In the genomic region with DNA sequence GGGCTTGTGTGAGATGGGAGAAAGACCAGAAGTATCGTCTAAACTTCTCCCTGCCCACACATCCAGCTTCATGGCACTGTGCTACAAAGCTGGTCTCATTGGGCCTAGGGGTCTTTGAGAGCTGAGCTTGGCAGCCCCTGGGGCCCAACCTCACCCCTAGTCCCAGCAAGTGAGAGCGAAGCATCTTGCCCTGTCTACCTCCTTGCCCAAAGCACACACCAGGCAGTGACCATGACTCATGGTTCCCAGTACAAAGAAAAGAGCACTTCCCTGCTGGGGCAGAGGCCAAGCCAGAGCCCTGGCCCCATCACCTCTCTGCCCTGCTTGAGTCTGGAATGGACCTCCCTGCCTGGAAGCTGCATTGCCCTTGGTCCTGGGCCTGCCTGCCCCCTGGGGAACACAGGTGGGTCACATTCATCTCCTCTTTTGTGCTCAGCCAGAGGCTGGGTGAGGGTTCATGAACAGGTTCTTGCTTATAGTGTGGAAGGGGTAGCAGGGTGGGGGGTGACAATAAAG, we compare ENCODE assay signal across 9 cellular contexts. TPM values are rescaled to one million over a fixed set of nuclear protein-coding genes. Genes with fewer than 3 reads are reported as not detected.
DNase-seq lines count a peak whose midpoint lies in the region; ATAC-seq, FAIRE-seq and TF ChIP-seq lines count a peak whose summit lies in the region.
"Had no signal": no experiment of that assay in that cellular context is flagged by ENCODE, and none has a peak within 500 bp of the region (broad histone marks: within the 10 kb centered on the region; RNA-seq: fewer than 3 reads in every experiment).

No MANE protein-coding gene starts in this region.

- H3K4me1 ChIP-seq in keratinocyte (ENCODE audit: control insufficient read depth, extremely low read depth, insufficient read depth, low read length): peaks cover 54% of the 10 kb centered on the region

- H3K4me2 ChIP-seq in keratinocyte (ENCODE audit: control insufficient read depth, extremely low read depth, insufficient read depth, low read depth, low read length): peak overlapping the region; percentile 95

- CTCF ChIA-PET in activated naive CD4-positive, alpha-beta T cell treated with anti-CD3 and anti-CD28 coated beads, Interleukin-2, amount 10 ng/mL, durations not matched to agents 7 days and 5 days (lab: Charles Lee): interaction anchor here (0.6 to 2.5 kb wide), 5 partner anchors 17 to 152 kb away, joined by 3 to 10 read pairs (median 5); no protein-coding TSS in a partner anchor

- H4K20me1 ChIP-seq in keratinocyte (ENCODE audit: control insufficient read depth, extremely low read depth, insufficient read depth, low read length): no peaks in the 10 kb centered on the region

- FAIRE-seq in keratinocyte (lab: Jason Lieb, UNC): no peak

- peak overlapping the region; percentile 83 for H3K9ac ChIP-seq in keratinocyte (ENCODE audit: control insufficient read depth, extremely low read depth, insufficient read depth, low read length)

- peak overlapping the region; percentile 66 for H3K27ac Mint-ChIP-seq in activated naive CD4-positive, alpha-beta T cell treated with anti-CD3 and anti-CD28 coated beads, Interleukin-2, amount 10 ng/mL, durations not matched to agents 7 days and 5 days
- H3K27ac Mint-ChIP-seq in activated T-helper 2 cell treated with anti-CD3 and anti-CD28 coated beads, Interferon-gamma antibody, Interleukin-2, Interleukin-4, amounts not matched to agents 10 μg/mL and 5 μg/mL and 100 μg/mL, durations not matched to agents 14 hours and 24 hours and 36 hours: peak overlapping the region; percentile 20
- H3K27ac Mint-ChIP-seq in type B pancreatic cell: peak overlapping the region; percentile 87

- no peak for DNase-seq in activated naive CD4-positive, alpha-beta T cell treated with anti-CD3 and anti-CD28 coated beads, Interleukin-2, amount 10 ng/mL, durations not matched to agents 7 days and 5 days
- DNase-seq in activated naive CD4-positive, alpha-beta T cell (lab: John Stamatoyannopoulos, UW): no peak
- DNase-seq in activated T-helper 2 cell treated with anti-CD3 and anti-CD28 coated beads, Interferon-gamma antibody, Interleukin-2, Interleukin-4, amounts not matched to agents 10 μg/mL and 5 μg/mL and 100 μg/mL, durations not matched to agents 14 hours and 24 hours and 36 hours (ENCODE audit: low spot score): no peak
- DNase-seq in keratinocyte (ENCODE audit: low read depth, low spot score) (no peak), type B pancreatic cell (ENCODE audit: extremely low spot score, unreplicated experiment) (no peak), medulla oblongata (ENCODE audit: extremely low spot score) (no peak), Kasumi-1 (lab: John Stamatoyannopoulos, UW) (no peak)
- DNase-seq: stimulated activated naive B cell treated with anti-CD40 and anti-IgM and Interleukin-4, amounts not matched to agents 10 μg/mL and 1 μg/mL and 100 μg/mL, for 72 hours had no signal

- no peaks in the 10 kb centered on the region for H3K9me3 Mint-ChIP-seq in activated naive CD4-positive, alpha-beta T cell treated with anti-CD3 and anti-CD28 coated beads, Interleukin-2, amount 10 ng/mL, durations not matched to agents 7 days and 5 days
- H3K9me3 Mint-ChIP-seq in activated T-helper 2 cell treated with anti-CD3 and anti-CD28 coated beads, Interferon-gamma antibody, Interleukin-2, Interleukin-4, amounts not matched to agents 10 μg/mL and 5 μg/mL and 100 μg/mL, durations not matched to agents 14 hours and 24 hours and 36 hours: no peaks in the 10 kb centered on the region
- H3K9me3 Mint-ChIP-seq in type B pancreatic cell: no peaks in the 10 kb centered on the region
- H3K9me3 Mint-ChIP-seq: stimulated activated naive B cell treated with anti-CD40 and anti-IgM and Interleukin-4, amounts not matched to agents 10 μg/mL and 1 μg/mL and 100 μg/mL, for 72 hours had no signal

- peaks cover 52% of the 10 kb centered on the region for H3K4me1 Mint-ChIP-seq in activated naive CD4-positive, alpha-beta T cell treated with anti-CD3 and anti-CD28 coated beads, Interleukin-2, amount 10 ng/mL, durations not matched to agents 7 days and 5 days
- peaks cover 29% of the 10 kb centered on the region for H3K4me1 Mint-ChIP-seq in activated T-helper 2 cell treated with anti-CD3 and anti-CD28 coated beads, Interferon-gamma antibody, Interleukin-2, Interleukin-4, amounts not matched to agents 10 μg/mL and 5 μg/mL and 100 μg/mL, durations not matched to agents 14 hours and 24 hours and 36 hours (ENCODE audit: low read depth)
- H3K4me1 Mint-ChIP-seq in type B pancreatic cell (ENCODE audit: unreplicated experiment): peaks cover 49% of the 10 kb centered on the region

- peak overlapping the region; percentile 75 for H3K4me3 Mint-ChIP-seq in activated naive CD4-positive, alpha-beta T cell treated with anti-CD3 and anti-CD28 coated beads, Interleukin-2, amount 10 ng/mL, durations not matched to agents 7 days and 5 days
- H3K4me3 Mint-ChIP-seq in activated T-helper 2 cell treated with anti-CD3 and anti-CD28 coated beads, Interferon-gamma antibody, Interleukin-2, Interleukin-4, amounts not matched to agents 10 μg/mL and 5 μg/mL and 100 μg/mL, durations not matched to agents 14 hours and 24 hours and 36 hours (ENCODE audit: low read depth): peak overlapping the region; percentile 82
- H3K4me3 Mint-ChIP-seq in type B pancreatic cell: peak overlapping the region; percentile 82

- peak overlapping the region; percentile 55 to 71 (median 59) for H3K4me3 ChIP-seq in keratinocyte (ENCODE audit: control insufficient read depth in 2 of 3, extremely low read depth in 1 of 3, insufficient read depth in 2 of 3, low read depth in 1 of 3, low read length in 3 of 3)

- H3K27ac ChIP-seq in keratinocyte (ENCODE audit: control insufficient read depth, insufficient read depth, low read length): peak overlapping the region; percentile 81

- intact Hi-C loops in activated T-helper 2 cell treated with anti-CD3 and anti-CD28 coated beads, Interferon-gamma antibody, Interleukin-2, Interleukin-4, amounts not matched to agents 10 μg/mL and 5 μg/mL and 100 μg/mL, durations not matched to agents 14 hours and 24 hours and 36 hours (cut with micrococcal nuclease): no loop called here

- no peaks in the 10 kb centered on the region for H3K79me2 ChIP-seq in keratinocyte (ENCODE audit: control insufficient read depth, insufficient read depth, low read length)

- no peaks in the 10 kb centered on the region for H3K27me3 ChIP-seq in keratinocyte (ENCODE audit: control insufficient read depth, extremely low read depth, insufficient read depth, low read length)

- H3K36me3 Mint-ChIP-seq in activated naive CD4-positive, alpha-beta T cell treated with anti-CD3 and anti-CD28 coated beads, Interleukin-2, amount 10 ng/mL, durations not matched to agents 7 days and 5 days: no peaks in the 10 kb centered on the region
- H3K36me3 Mint-ChIP-seq in activated T-helper 2 cell treated with anti-CD3 and anti-CD28 coated beads, Interferon-gamma antibody, Interleukin-2, Interleukin-4, amounts not matched to agents 10 μg/mL and 5 μg/mL and 100 μg/mL, durations not matched to agents 14 hours and 24 hours and 36 hours (ENCODE audit: low read depth): no peaks in the 10 kb centered on the region
- no peaks in the 10 kb centered on the region for H3K36me3 Mint-ChIP-seq in type B pancreatic cell
- H3K36me3 Mint-ChIP-seq: stimulated activated naive B cell treated with anti-CD40 and anti-IgM and Interleukin-4, amounts not matched to agents 10 μg/mL and 1 μg/mL and 100 μg/mL, for 72 hours had no signal

- no peaks in the 10 kb centered on the region for H3K27me3 Mint-ChIP-seq in activated naive CD4-positive, alpha-beta T cell treated with anti-CD3 and anti-CD28 coated beads, Interleukin-2, amount 10 ng/mL, durations not matched to agents 7 days and 5 days
- no peaks in the 10 kb centered on the region for H3K27me3 Mint-ChIP-seq in activated T-helper 2 cell treated with anti-CD3 and anti-CD28 coated beads, Interferon-gamma antibody, Interleukin-2, Interleukin-4, amounts not matched to agents 10 μg/mL and 5 μg/mL and 100 μg/mL, durations not matched to agents 14 hours and 24 hours and 36 hours (ENCODE audit: low read depth)
- no peaks in the 10 kb centered on the region for H3K27me3 Mint-ChIP-seq in type B pancreatic cell

- TF ChIP-seq CTCF in keratinocyte (optimal IDR thresholded peaks at IDR 0.05 in 1 of 3, IDR thresholded peaks at IDR 0.05 in 1 of 3, conservative IDR thresholded peaks at IDR 0.05 in 1 of 3; ENCODE audit: extremely low read depth in 1 of 3, insufficient read depth in 2 of 3, low read length in 3 of 3) (no peak), type B pancreatic cell (conservative IDR thresholded peaks at IDR 0.05) (no peak)

- H3K9me3 ChIP-seq in keratinocyte (ENCODE audit: control insufficient read depth, low read depth, low read length): no peaks in the 10 kb centered on the region

- no peak for ATAC-seq in GM21786 (IDR thresholded peaks at IDR 0.05; ENCODE audit: unreplicated experiment)

- dilution Hi-C loops in keratinocyte (cut with MboI; ENCODE audit: extremely low pct_ligation_motif_present, low sequenced_read_pairs): no loop called here

- H3K36me3 ChIP-seq in keratinocyte (ENCODE audit: control insufficient read depth in 2 of 2, extremely low read depth in 1 of 2, insufficient read depth in 2 of 2, low read length in 2 of 2): no peaks in the 10 kb centered on the region

- no peak overlapping the region for H2AFZ ChIP-seq in keratinocyte (ENCODE audit: control insufficient read depth, low read length)

- no peaks in the 10 kb centered on the region for H3K9me1 ChIP-seq in keratinocyte (ENCODE audit: control insufficient read depth, extremely low read depth, insufficient read depth, low read length)

RNA-seq across cellular contexts. Expression of a gene that starts 1.2 kb away (rescaled TPM):
- 11.6 and 11.8 TPM in 2 replicates for total RNA-seq in activated T-helper 2 cell treated with anti-CD3 and anti-CD28 coated beads, Interferon-gamma antibody, Interleukin-2, Interleukin-4, amounts not matched to agents 10 μg/mL and 5 μg/mL and 100 μg/mL, durations not matched to agents 14 hours and 24 hours and 36 hours
- polyA plus RNA-seq in keratinocyte: 3.5 to 5.4 TPM (median 4.0 TPM) in 3 replicates
- polyA plus RNA-seq in keratinocyte (2011; ENCODE audit: low read depth): 0.45 TPM
- polyA plus RNA-seq in keratinocyte (2011; cell fraction: cytosol; rRNA removed): 2.6 and 5.7 TPM in 2 replicates
- 16.1 and 26.3 TPM in 2 replicates for polyA plus RNA-seq in keratinocyte (2011; cell fraction: nucleus; rRNA removed)
- polyA plus RNA-seq in keratinocyte (2012; ENCODE audit: low replicate concordance): 3.6 and 4.8 TPM in 2 replicates
- polyA minus RNA-seq in keratinocyte: 4.4 to 7.2 TPM (median 7.0 TPM) in 3 replicates
- polyA minus RNA-seq in keratinocyte (2011; cell fraction: cytosol; rRNA and poly(A)+ RNA removed): 7.5 TPM
- 9.1 and 9.6 TPM in 2 replicates for polyA minus RNA-seq in keratinocyte (2011; cell fraction: nucleus; rRNA and poly(A)+ RNA removed)
- 16.4 and 42.0 TPM in 2 replicates for total RNA-seq in type B pancreatic cell (ENCODE audit: low replicate concordance)

RNA-seq across cellular contexts. Expression of a gene that starts 20.8 kb away (rescaled TPM):
- total RNA-seq in activated T-helper 2 cell treated with anti-CD3 and anti-CD28 coated beads, Interferon-gamma antibody, Interleukin-2, Interleukin-4, amounts not matched to agents 10 μg/mL and 5 μg/mL and 100 μg/mL, durations not matched to agents 14 hours and 24 hours and 36 hours: 9.9 and 10.1 TPM in 2 replicates
- polyA plus RNA-seq in keratinocyte: 3.2 to 6.0 TPM (median 4.2 TPM) in 3 replicates
- polyA plus RNA-seq in keratinocyte (2011; ENCODE audit: low read depth): 1.8 TPM
- polyA plus RNA-seq in keratinocyte (2011; cell fraction: cytosol; rRNA removed): 3.5 and 4.7 TPM in 2 replicates
- 8.7 and 10.6 TPM in 2 replicates for polyA plus RNA-seq in keratinocyte (2011; cell fraction: nucleus; rRNA removed)
- polyA plus RNA-seq in keratinocyte (2012; ENCODE audit: low replicate concordance): 5.9 and 6.3 TPM in 2 replicates
- polyA minus RNA-seq in keratinocyte: 3.4 to 5.4 TPM (median 3.5 TPM) in 3 replicates
- polyA minus RNA-seq in keratinocyte (2011; cell fraction: cytosol; rRNA and poly(A)+ RNA removed): 4.0 TPM
- 4.2 and 5.9 TPM in 2 replicates for polyA minus RNA-seq in keratinocyte (2011; cell fraction: nucleus; rRNA and poly(A)+ RNA removed)
- 14.0 and 19.7 TPM in 2 replicates for total RNA-seq in type B pancreatic cell (ENCODE audit: low replicate concordance)

RNA-seq across cellular contexts. Expression of a gene that starts 41.9 kb away (rescaled TPM):
- 18.0 and 20.7 TPM in 2 replicates for total RNA-seq in activated T-helper 2 cell treated with anti-CD3 and anti-CD28 coated beads, Interferon-gamma antibody, Interleukin-2, Interleukin-4, amounts not matched to agents 10 μg/mL and 5 μg/mL and 100 μg/mL, durations not matched to agents 14 hours and 24 hours and 36 hours
- polyA plus RNA-seq in keratinocyte: 20.7 to 22.8 TPM (median 21.2 TPM) in 3 replicates
- polyA plus RNA-seq in keratinocyte (2011; ENCODE audit: low read depth): 15.9 TPM
- polyA plus RNA-seq in keratinocyte (2011; cell fraction: cytosol; rRNA removed): 18.1 and 21.4 TPM in 2 replicates
- 23.4 and 23.9 TPM in 2 replicates for polyA plus RNA-seq in keratinocyte (2011; cell fraction: nucleus; rRNA removed)
- polyA plus RNA-seq in keratinocyte (2012; ENCODE audit: low replicate concordance): 11.6 and 14.1 TPM in 2 replicates
- polyA minus RNA-seq in keratinocyte: 14.8 to 18.9 TPM (median 16.1 TPM) in 3 replicates
- 10.0 TPM for polyA minus RNA-seq in keratinocyte (2011; cell fraction: cytosol; rRNA and poly(A)+ RNA removed)
- 8.2 and 12.1 TPM in 2 replicates for polyA minus RNA-seq in keratinocyte (2011; cell fraction: nucleus; rRNA and poly(A)+ RNA removed)
- 22.3 and 26.1 TPM in 2 replicates for total RNA-seq in type B pancreatic cell (ENCODE audit: low replicate concordance)

RNA-seq across cellular contexts. Expression of a gene that starts 42.2 kb away (rescaled TPM):
- 166 and 170 TPM in 2 replicates for total RNA-seq in activated T-helper 2 cell treated with anti-CD3 and anti-CD28 coated beads, Interferon-gamma antibody, Interleukin-2, Interleukin-4, amounts not matched to agents 10 μg/mL and 5 μg/mL and 100 μg/mL, durations not matched to agents 14 hours and 24 hours and 36 hours
- polyA plus RNA-seq in keratinocyte: 240 to 406 TPM (median 276 TPM) in 3 replicates
- polyA plus RNA-seq in keratinocyte (2011; ENCODE audit: low read depth): 568 TPM
- 359 and 386 TPM in 2 replicates for polyA plus RNA-seq in keratinocyte (2011; cell fraction: cytosol; rRNA removed)
- polyA plus RNA-seq in keratinocyte (2011; cell fraction: nucleus; rRNA removed): 150 and 186 TPM in 2 replicates
- 433 and 520 TPM in 2 replicates for polyA plus RNA-seq in keratinocyte (2012; ENCODE audit: low replicate concordance)
- polyA minus RNA-seq in keratinocyte: 94.7 to 314 TPM (median 216 TPM) in 3 replicates
- polyA minus RNA-seq in keratinocyte (2011; cell fraction: cytosol; rRNA and poly(A)+ RNA removed): 120 TPM
- polyA minus RNA-seq in keratinocyte (2011; cell fraction: nucleus; rRNA and poly(A)+ RNA removed): 37.8 and 44.1 TPM in 2 replicates
- 239 and 287 TPM in 2 replicates for total RNA-seq in type B pancreatic cell (ENCODE audit: low replicate concordance)

RNA-seq across cellular contexts. Expression of a gene that starts 42.6 kb away (rescaled TPM):
- 72.7 and 86.6 TPM in 2 replicates for total RNA-seq in activated T-helper 2 cell treated with anti-CD3 and anti-CD28 coated beads, Interferon-gamma antibody, Interleukin-2, Interleukin-4, amounts not matched to agents 10 μg/mL and 5 μg/mL and 100 μg/mL, durations not matched to agents 14 hours and 24 hours and 36 hours
- 29.9 to 38.1 TPM (median 38.0 TPM) in 3 replicates for polyA plus RNA-seq in keratinocyte
- 22.2 TPM for polyA plus RNA-seq in keratinocyte (2011; ENCODE audit: low read depth)
- polyA plus RNA-seq in keratinocyte (2011; cell fraction: cytosol; rRNA removed): 15.2 and 35.4 TPM in 2 replicates
- polyA plus RNA-seq in keratinocyte (2011; cell fraction: nucleus; rRNA removed): 32.0 and 44.4 TPM in 2 replicates
- 28.7 and 54.4 TPM in 2 replicates for polyA plus RNA-seq in keratinocyte (2012; ENCODE audit: low replicate concordance)
- polyA minus RNA-seq in keratinocyte: 9.4 to 21.4 TPM (median 10.0 TPM) in 3 replicates
- 16.1 TPM for polyA minus RNA-seq in keratinocyte (2011; cell fraction: cytosol; rRNA and poly(A)+ RNA removed)
- polyA minus RNA-seq in keratinocyte (2011; cell fraction: nucleus; rRNA and poly(A)+ RNA removed): 8.1 and 9.2 TPM in 2 replicates
- 33.6 and 40.7 TPM in 2 replicates for total RNA-seq in type B pancreatic cell (ENCODE audit: low replicate concordance)

Comparison
In these comparisons a context has a peak if more than half of its experiments do, and no peak if none do; other contexts are left out.
1. H3K27ac Mint-ChIP-seq: peak in every context shown above with its lines; median percentile 87 in type B pancreatic cell; 66 in activated naive CD4-positive, alpha-beta T cell treated with anti-CD3 and anti-CD28 coated beads, Interleukin-2, amount 10 ng/mL, durations not matched to agents 7 days and 5 days; 20 in activated T-helper 2 cell treated with anti-CD3 and anti-CD28 coated beads, Interferon-gamma antibody, Interleukin-2, Interleukin-4, amounts not matched to agents 10 μg/mL and 5 μg/mL and 100 μg/mL, durations not matched to agents 14 hours and 24 hours and 36 hours.